ENCODE assay signal across 27 cellular contexts in the genomic region with DNA sequence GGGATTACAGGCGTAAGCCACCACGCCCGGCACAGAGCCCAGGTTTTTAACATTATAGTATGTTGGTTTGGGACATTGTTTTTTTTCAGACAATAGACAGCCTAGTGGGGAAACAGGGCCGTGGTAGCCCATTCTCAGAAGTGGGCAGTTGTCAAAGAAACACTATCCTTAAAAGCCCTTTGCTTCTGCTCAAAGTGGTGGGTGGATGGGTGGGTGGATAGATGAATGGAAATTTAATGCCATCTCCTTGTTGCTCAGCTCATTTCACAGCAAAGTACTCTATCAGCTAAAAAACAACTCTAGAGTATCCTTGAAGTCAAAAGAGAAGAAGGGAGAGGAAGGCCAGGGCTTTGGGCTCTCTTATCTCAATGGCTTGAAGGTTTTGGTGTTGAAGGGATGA.
"Had no signal": no experiment of that assay in that cellular context is flagged by ENCODE, and none has a peak within 500 bp of the region (broad histone marks: within the 10 kb centered on the region; RNA-seq: fewer than 3 reads in every experiment).

No MANE protein-coding gene starts in this region.

- H3K4me2 ChIP-seq: hepatocyte had no signal

- H3K27ac ChIP-seq: colonic mucosa, coronary artery, dorsolateral prefrontal cortex, epithelial cell of prostate, esophagus muscularis mucosa, esophagus squamous epithelium, foreskin keratinocyte, gastrocnemius medialis, gastroesophageal sphincter, heart left ventricle, heart right ventricle, hepatocyte had no signal

- H3K4me1 ChIP-seq: colonic mucosa, esophagus muscularis mucosa, foreskin keratinocyte, gastrocnemius medialis, gastroesophageal sphincter, heart left ventricle had no signal

- H3K36me3 ChIP-seq: colonic mucosa, esophagus muscularis mucosa, esophagus squamous epithelium, gastrocnemius medialis, gastroesophageal sphincter, heart left ventricle, heart right ventricle had no signal

- DNase-seq: colonic mucosa; cortex of kidney; dermis blood vessel endothelial cell; dorsolateral prefrontal cortex; effector CD4-positive, alpha-beta T cell; effector CD8-positive, alpha-beta T cell; effector memory CD4-positive, alpha-beta T cell; effector memory CD8-positive, alpha-beta T cell; erythroblast; esophagus squamous epithelium; foreskin fibroblast; foreskin keratinocyte; foreskin melanocyte; gastrocnemius medialis; glutamatergic neuron; head of caudate nucleus; heart left ventricle; heart right ventricle had no signal

- H2AFZ ChIP-seq: hepatocyte had no signal

- H3K9me3 ChIP-seq: colonic mucosa, esophagus squamous epithelium, gastrocnemius medialis, gastroesophageal sphincter had no signal

- H3K79me2 ChIP-seq: hepatocyte had no signal

- H3K27me3 ChIP-seq: colonic mucosa had no signal

- H3K4me3 ChIP-seq: colonic mucosa, coronary artery, dorsolateral prefrontal cortex, esophagus muscularis mucosa, esophagus squamous epithelium, gastrocnemius medialis, gastroesophageal sphincter, heart left ventricle, heart right ventricle, hepatocyte had no signal

- FAIRE-seq: endometrium, endothelial cell of umbilical vein, frontal cortex had no signal

- ATAC-seq: effector memory CD8-positive, alpha-beta T cell; esophagus mucosa; foreskin keratinocyte; gastrocnemius medialis; gastroesophageal sphincter; heart left ventricle; heart right ventricle had no signal
